In genomic region chr6:154289818-154290508, GRCh38 we compare ENCODE assay signal across 21 cellular contexts.
DNase-seq lines count a peak whose midpoint lies in the region; ATAC-seq and TF ChIP-seq lines count a peak whose summit lies in the region.
"Had no signal": no experiment of that assay in that cellular context is flagged by ENCODE, and none has a peak within 500 bp of the region (broad histone marks: within the 10 kb centered on the region; RNA-seq: fewer than 3 reads in every experiment).

No MANE protein-coding gene starts in this region.

- TF ChIP-seq CTCF in progenitor cell of endocrine pancreas (IDR thresholded peaks at IDR 0.05; ENCODE audit: unreplicated experiment): no peak

- H3K9me3 Mint-ChIP-seq in progenitor cell of endocrine pancreas (ENCODE audit: low read depth): peaks cover 6% of the 10 kb centered on the region
- H3K9me3 Mint-ChIP-seq: HFFc6, IgD-negative memory B cell, immature natural killer cell had no signal

- H3K4me1 Mint-ChIP-seq in progenitor cell of endocrine pancreas (ENCODE audit: low read depth): no peaks in the 10 kb centered on the region
- H3K4me1 Mint-ChIP-seq: T-helper 17 cell had no signal

- peak overlapping the region; percentile 10 for H3K27ac Mint-ChIP-seq in progenitor cell of endocrine pancreas
- H3K27ac Mint-ChIP-seq: HFFc6; IgD-negative memory B cell; immature natural killer cell; stimulated activated naive B cell treated with anti-CD40 and anti-IgM and Interleukin-4, amounts not matched to agents 10 μg/mL and 1 μg/mL and 100 μg/mL, for 72 hours; T-helper 17 cell had no signal

- peaks cover 2% of the 10 kb centered on the region for H3K36me3 Mint-ChIP-seq in progenitor cell of endocrine pancreas (ENCODE audit: insufficient read depth)
- H3K36me3 Mint-ChIP-seq: immature natural killer cell had no signal

- ATAC-seq in GM19463 (IDR thresholded peaks at IDR 0.05; ENCODE audit: unreplicated experiment) (peak; percentile 71), GM19324 (IDR thresholded peaks at IDR 0.05; ENCODE audit: low FRiP score, unreplicated experiment) (no peak)
- ATAC-seq: left ventricle myocardium superior; stimulated activated naive B cell treated with anti-CD40 and anti-IgM and Interleukin-4, amounts not matched to agents 10 μg/mL and 1 μg/mL and 100 μg/mL, for 72 hours; T-helper 17 cell had no signal

- H3K4me3 Mint-ChIP-seq in progenitor cell of endocrine pancreas (ENCODE audit: low read depth): no peak overlapping the region
- H3K4me3 Mint-ChIP-seq: HFFc6; immature natural killer cell; stimulated activated naive B cell treated with anti-CD40 and anti-IgM and Interleukin-4, amounts not matched to agents 10 μg/mL and 1 μg/mL and 100 μg/mL, for 72 hours; T-helper 17 cell had no signal

- no peaks in the 10 kb centered on the region for H3K27me3 Mint-ChIP-seq in progenitor cell of endocrine pancreas
- H3K27me3 Mint-ChIP-seq: IgD-negative memory B cell, T-helper 17 cell had no signal

- DNase-seq in NCI-H748 (lab: John Stamatoyannopoulos, UW; ENCODE audit: unreplicated experiment): peak; percentile 47
- DNase-seq in NCI-H748 treated with DMSO at 0.1 percent for 48 hours (lab: John Stamatoyannopoulos, UW): no peak
- DNase-seq in NCI-H69 (lab: John Stamatoyannopoulos, UW): peak; percentile 15
- DNase-seq in progenitor cell of endocrine pancreas (ENCODE audit: low spot score, unreplicated experiment): no peak
- no peak for DNase-seq in NCI-H187 treated with DMSO at 0.1 percent for 48 hours (lab: John Stamatoyannopoulos, UW)
- DNase-seq in SKM-1 treated with dmso at 0.1 percent for 144 hours (lab: John Stamatoyannopoulos, UW; ENCODE audit: unreplicated experiment): no peak
- DNase-seq: activated CD4-positive, alpha-beta T cell treated with anti-CD3 and anti-CD28 coated beads, Interleukin-2, amount 50 U/mL, for 4 hours; activated gamma-delta T cell; amniotic stem cell; HFFc6; immature natural killer cell; left ventricle myocardium superior; MM.1S; NCI-H2081; NCI-H774; posterior cingulate gyrus; stimulated activated naive B cell treated with anti-CD40 and anti-IgM and Interleukin-4, amounts not matched to agents 10 μg/mL and 1 μg/mL and 100 μg/mL, for 72 hours; T-helper 17 cell had no signal

Comparison
In these comparisons a context has a peak if more than half of its experiments do, and no peak if none do; other contexts are left out.
1. DNase-seq: peak in NCI-H748 (single experiment) and NCI-H69 (single experiment); none in NCI-H748 treated with DMSO at 0.1 percent for 48 hours (single experiment), progenitor cell of endocrine pancreas (single experiment), NCI-H187 treated with DMSO at 0.1 percent for 48 hours (single experiment) and SKM-1 treated with dmso at 0.1 percent for 144 hours (single experiment).